Comparison of ENCODE assay signal across 18 cellular contexts in genomic region chr2:26222976-26223375, GRCh38. TPM values are rescaled to one million over a fixed set of nuclear protein-coding genes. Genes with fewer than 3 reads are reported as not detected.
DNase-seq lines count a peak whose midpoint lies in the region; ATAC-seq and TF ChIP-seq lines count a peak whose summit lies in the region.
"Had no signal": no experiment of that assay in that cellular context is flagged by ENCODE, and none has a peak within 500 bp of the region (broad histone marks: within the 10 kb centered on the region; RNA-seq: fewer than 3 reads in every experiment).

No MANE protein-coding gene starts in this region.

- H3K36me3 ChIP-seq in lower lobe of right lung (peaks cover 66% of the 10 kb centered on the region), esophagus muscularis mucosa (peaks cover 32 to 94% (median 76%) of the 10 kb centered on the region in 4 donors)

- WGBS in esophagus muscularis mucosa: 82% methylated on average over 1 of the region's 1 CpG

- no peaks in the 10 kb centered on the region for H3K27me3 ChIP-seq in lower lobe of right lung (ENCODE audit: low read depth)
- no peaks in the 10 kb centered on the region for H3K27me3 ChIP-seq in esophagus muscularis mucosa
- H3K27me3 ChIP-seq: BLaER1 treated with 17β-estradiol and CSF1 and Interleukin-3, amounts not matched to agents 10 nM and 100 nM had no signal

- no peak for TF ChIP-seq POLR2A in esophagus muscularis mucosa (IDR thresholded peaks at IDR 0.05; ENCODE audit: low read depth)

- intact Hi-C loops in lower lobe of right lung (cut with DNase I): no loop called here
- intact Hi-C loops in esophagus muscularis mucosa (cut with DNase I): no loop called here

- H3K4me1 ChIP-seq in lower lobe of right lung (no peaks in the 10 kb centered on the region), esophagus muscularis mucosa (no peaks in the 10 kb centered on the region)
- H3K4me1 ChIP-seq: BLaER1 treated with 17β-estradiol and CSF1 and Interleukin-3, amounts not matched to agents 10 nM and 100 nM had no signal

- TF ChIP-seq EP300 in esophagus muscularis mucosa (IDR thresholded peaks at IDR 0.05): no peak

- no peak for TF ChIP-seq CTCF in lower lobe of right lung (IDR thresholded peaks at IDR 0.05)
- TF ChIP-seq CTCF in esophagus muscularis mucosa (IDR thresholded peaks at IDR 0.05): no peak
- TF ChIP-seq CTCF in GM20000 (IDR thresholded peaks at IDR 0.05; ENCODE audit: extremely low read depth, missing control alignments): no peak

- H3K27ac ChIP-seq in lower lobe of right lung (no peak overlapping the region), esophagus muscularis mucosa (replicated peaks in 1 of 4) (no peak overlapping the region)
- H3K27ac ChIP-seq: BLaER1 treated with 17β-estradiol and CSF1 and Interleukin-3, amounts not matched to agents 10 nM and 100 nM; RWPE1 had no signal

- no peak overlapping the region for H3K4me3 ChIP-seq in lower lobe of right lung
- H3K4me3 ChIP-seq in esophagus muscularis mucosa: no peak overlapping the region
- H3K4me3 ChIP-seq: BLaER1 treated with 17β-estradiol and CSF1 and Interleukin-3, amounts not matched to agents 10 nM and 100 nM had no signal

- peak; percentile 21 to 42 for ATAC-seq in lower lobe of right lung
- ATAC-seq: SK-N-SH treated with all-trans-retinoic acid at 6 μM for 48 hours had no signal

- DNase-seq in NCI-H2171 (lab: John Stamatoyannopoulos, UW): peak; percentile 3
- peak; percentile 84 for DNase-seq in NCI-H82 treated with DMSO at 0.1 percent for 48 hours (lab: John Stamatoyannopoulos, UW; ENCODE audit: unreplicated experiment)
- no peak for DNase-seq in lower lobe of right lung
- no peak for DNase-seq in occipital lobe (lab: John Stamatoyannopoulos, UW)
- DNase-seq in esophagus muscularis mucosa (ENCODE audit: extremely low spot score): no peak
- DNase-seq in GM20000 (ENCODE audit: low spot score): no peak
- DNase-seq in GOT3 (lab: John Stamatoyannopoulos, UW): no peak
- DNase-seq: ACHN; CD4-positive, alpha-beta memory T cell; GF-D8; NCI-H1105 treated with DMSO at 0.1 percent for 48 hours; NCI-H2029 treated with DMSO at 0.1 percent for 48 hours; NK-92 treated with Interleukin-12 subunit alpha and Interleukin-12 subunit beta, amount 100 ng/mL, for 24 hours; SIG-M5 had no signal

- H3K9me3 ChIP-seq in lower lobe of right lung (no peaks in the 10 kb centered on the region), esophagus muscularis mucosa (no peaks in the 10 kb centered on the region)

RNA-seq across cellular contexts. Expression of gene HADHA, which starts 21.5 kb away (rescaled TPM):
- total RNA-seq in lower lobe of right lung: 130 TPM
- 89.1 TPM for total RNA-seq in occipital lobe
- 100 to 1,000 TPM; 155 to 266 (median 175) TPM for total RNA-seq in esophagus muscularis mucosa

RNA-seq across cellular contexts. Expression of gene HADHB, which starts 21.8 kb away (rescaled TPM):
- total RNA-seq in lower lobe of right lung (119 TPM), occipital lobe (41.8 TPM), esophagus muscularis mucosa (100 to 1,000 TPM; 163 to 399 (median 192) TPM)

RNA-seq across cellular contexts. Expression of gene GAREM2, which starts 50.1 kb away (rescaled TPM):
- 2.0 TPM for total RNA-seq in lower lobe of right lung
- 7.0 TPM for total RNA-seq in occipital lobe
- 1 to 10 TPM; 2.5 to 5.5 (median 3.6) TPM for total RNA-seq in esophagus muscularis mucosa
- total RNA-seq: H4 had no signal

Comparison
In these comparisons a context has a peak if more than half of its experiments do, and no peak if none do; other contexts are left out.
1. DNase-seq: peak in NCI-H2171 (single experiment) and NCI-H82 treated with DMSO at 0.1 percent for 48 hours (single experiment); none in lower lobe of right lung (single experiment), occipital lobe (single experiment), esophagus muscularis mucosa (single experiment), GM20000 (single experiment) and GOT3 (single experiment).